13 cellular contexts compared by ENCODE assay signal in genomic region chr3:186417791-186418190, GRCh38. TPM values are rescaled to one million over a fixed set of nuclear protein-coding genes. Genes with fewer than 3 reads are reported as not detected.
A peak's percentile ranks its signal among the peaks of the same experiment; 100 is the strongest.
DNase-seq lines count a peak whose midpoint lies in the region; ATAC-seq and TF ChIP-seq lines count a peak whose summit lies in the region.
"Had no signal": no experiment of that assay in that cellular context is flagged by ENCODE, and none has a peak within 500 bp of the region (broad histone marks: within the 10 kb centered on the region; RNA-seq: fewer than 3 reads in every experiment).

No MANE protein-coding gene starts in this region.

- peak overlapping the region; percentile 27 for H3K4me2 ChIP-seq in HCT116 (ENCODE audit: low read length)

- TF ChIP-seq RAD21 in HCT116 (IDR thresholded peaks at IDR 0.05; ENCODE audit: low read depth): no peak

- BruUV-seq in HCT116 (replicated peaks; lab: Mats Ljungman, UMichigan): no TSS peak

- H3K4me3 Mint-ChIP-seq in activated T-helper 2 cell treated with anti-CD3 and anti-CD28 coated beads, Interferon-gamma antibody, Interleukin-2, Interleukin-4, amounts not matched to agents 10 μg/mL and 5 μg/mL and 100 μg/mL, durations not matched to agents 14 hours and 24 hours and 36 hours (ENCODE audit: low read depth): no peak overlapping the region
- H3K4me3 Mint-ChIP-seq: activated naive CD4-positive, alpha-beta T cell treated with anti-CD3 and anti-CD28 coated beads, Interleukin-2, amount 10 ng/mL, durations not matched to agents 7 days and 5 days; naive B cell; stimulated activated memory B cell treated with anti-CD40 and anti-IgM and Interleukin-4, amounts not matched to agents 10 μg/mL and 1 μg/mL and 100 μg/mL, for 72 hours had no signal

- H3K4me1 ChIP-seq in HCT116 (ENCODE audit: control insufficient read depth in 1 of 2, insufficient read depth in 2 of 2, low read length in 2 of 2): peaks cover 2 to 39% of the 10 kb centered on the region in 2 experiments; a peak in 3 of 4 replicates

- intact Hi-C loops in HCT116 (cut with micrococcal nuclease): no loop called here
- intact Hi-C loops in activated T-helper 2 cell treated with anti-CD3 and anti-CD28 coated beads, Interferon-gamma antibody, Interleukin-2, Interleukin-4, amounts not matched to agents 10 μg/mL and 5 μg/mL and 100 μg/mL, durations not matched to agents 14 hours and 24 hours and 36 hours (cut with micrococcal nuclease): loop anchor here (10.0 kb wide), 1 partner anchor 117 kb away; no protein-coding TSS in a partner anchor

- H3K9ac ChIP-seq in HCT116 (ENCODE audit: low read length): no peak overlapping the region

- H3K9me3 ChIP-seq in AG04450 (ENCODE audit: control insufficient read depth, insufficient read depth, low read length): no peaks in the 10 kb centered on the region
- H3K9me3 ChIP-seq in HCT116 (ENCODE audit: control insufficient read depth in 1 of 2, insufficient read depth in 1 of 2, low read depth in 1 of 2, low read length in 2 of 2): no peaks in the 10 kb centered on the region

- H3K36me3 ChIP-seq in HCT116 (ENCODE audit: control insufficient read depth in 1 of 2, insufficient read depth in 2 of 2, low read length in 2 of 2): no peaks in the 10 kb centered on the region

- DNase-seq in AG04450 (ENCODE audit: low read depth, low spot score) (peak; percentile 29), HCT116 (ENCODE audit: low read depth, low spot score) (no peak), astrocyte of the hippocampus (ENCODE audit: low read depth, low spot score) (peak; percentile 59), kidney glomerular epithelial cell (lab: John Stamatoyannopoulos, UW) (peak; percentile 57), NCI-H2029 treated with DMSO at 0.1 percent for 48 hours (lab: John Stamatoyannopoulos, UW) (no peak), GM10266 (ENCODE audit: extremely low spot score) (no peak), mesenteric fat pad (ENCODE audit: low spot score) (no peak)
- DNase-seq in activated T-helper 2 cell treated with anti-CD3 and anti-CD28 coated beads, Interferon-gamma antibody, Interleukin-2, Interleukin-4, amounts not matched to agents 10 μg/mL and 5 μg/mL and 100 μg/mL, durations not matched to agents 14 hours and 24 hours and 36 hours (ENCODE audit: low spot score): no peak
- DNase-seq: activated naive CD4-positive, alpha-beta T cell treated with anti-CD3 and anti-CD28 coated beads, Interleukin-2, amount 10 ng/mL, durations not matched to agents 7 days and 5 days; effector CD4-positive, alpha-beta T cell; naive B cell had no signal

- H3K4me3 ChIP-seq in AG04450 (ENCODE audit: low read depth, low read length): no peak overlapping the region
- no peak overlapping the region for H3K4me3 ChIP-seq in HCT116 (replicated peaks in 1 of 2; ENCODE audit: low read depth in 1 of 2, low read length in 2 of 2)

- CTCF ChIA-PET in AG04450 (lab: Charles Lee): no interaction called here
- CTCF ChIA-PET in HCT116 (lab: Charles Lee): no interaction called here

- H3K27ac Mint-ChIP-seq in activated T-helper 2 cell treated with anti-CD3 and anti-CD28 coated beads, Interferon-gamma antibody, Interleukin-2, Interleukin-4, amounts not matched to agents 10 μg/mL and 5 μg/mL and 100 μg/mL, durations not matched to agents 14 hours and 24 hours and 36 hours: no peak overlapping the region
- H3K27ac Mint-ChIP-seq: activated naive CD4-positive, alpha-beta T cell treated with anti-CD3 and anti-CD28 coated beads, Interleukin-2, amount 10 ng/mL, durations not matched to agents 7 days and 5 days; naive B cell had no signal

- H3K36me3 Mint-ChIP-seq in activated T-helper 2 cell treated with anti-CD3 and anti-CD28 coated beads, Interferon-gamma antibody, Interleukin-2, Interleukin-4, amounts not matched to agents 10 μg/mL and 5 μg/mL and 100 μg/mL, durations not matched to agents 14 hours and 24 hours and 36 hours (ENCODE audit: low read depth): no peaks in the 10 kb centered on the region
- H3K36me3 Mint-ChIP-seq: activated naive CD4-positive, alpha-beta T cell treated with anti-CD3 and anti-CD28 coated beads, Interleukin-2, amount 10 ng/mL, durations not matched to agents 7 days and 5 days; stimulated activated memory B cell treated with anti-CD40 and anti-IgM and Interleukin-4, amounts not matched to agents 10 μg/mL and 1 μg/mL and 100 μg/mL, for 72 hours had no signal

- no peaks in the 10 kb centered on the region for H3K79me2 ChIP-seq in HCT116 (ENCODE audit: insufficient read depth, low read length)

- peaks cover 10% of the 10 kb centered on the region for H3K27me3 Mint-ChIP-seq in activated T-helper 2 cell treated with anti-CD3 and anti-CD28 coated beads, Interferon-gamma antibody, Interleukin-2, Interleukin-4, amounts not matched to agents 10 μg/mL and 5 μg/mL and 100 μg/mL, durations not matched to agents 14 hours and 24 hours and 36 hours (ENCODE audit: low read depth)
- H3K27me3 Mint-ChIP-seq: stimulated activated memory B cell treated with anti-CD40 and anti-IgM and Interleukin-4, amounts not matched to agents 10 μg/mL and 1 μg/mL and 100 μg/mL, for 72 hours had no signal

- TF ChIP-seq CTCF in AG04450 (IDR thresholded peaks at IDR 0.05; ENCODE audit: low read depth, low read length) (no peak), HCT116 (IDR thresholded peaks at IDR 0.05 in 2 of 3, conservative IDR thresholded peaks at IDR 0.05 in 1 of 3; ENCODE audit: borderline replicate concordance in 1 of 3, insufficient read depth in 1 of 3, low read depth in 2 of 3, low read length in 2 of 3) (no peak), GM10266 (IDR thresholded peaks at IDR 0.05; ENCODE audit: control insufficient read depth, insufficient read depth, low read depth, missing control alignments) (no peak)

- no peaks in the 10 kb centered on the region for H3K9me2 ChIP-seq in HCT116 (ENCODE audit: insufficient read depth)

- no peaks in the 10 kb centered on the region for H3K9me3 Mint-ChIP-seq in activated T-helper 2 cell treated with anti-CD3 and anti-CD28 coated beads, Interferon-gamma antibody, Interleukin-2, Interleukin-4, amounts not matched to agents 10 μg/mL and 5 μg/mL and 100 μg/mL, durations not matched to agents 14 hours and 24 hours and 36 hours
- H3K9me3 Mint-ChIP-seq: activated naive CD4-positive, alpha-beta T cell treated with anti-CD3 and anti-CD28 coated beads, Interleukin-2, amount 10 ng/mL, durations not matched to agents 7 days and 5 days had no signal

- H3K4me1 Mint-ChIP-seq in activated T-helper 2 cell treated with anti-CD3 and anti-CD28 coated beads, Interferon-gamma antibody, Interleukin-2, Interleukin-4, amounts not matched to agents 10 μg/mL and 5 μg/mL and 100 μg/mL, durations not matched to agents 14 hours and 24 hours and 36 hours (ENCODE audit: low read depth): peaks cover 12% of the 10 kb centered on the region

- H2AFZ ChIP-seq in HCT116 (ENCODE audit: low read depth, low read length, poor library complexity, severe bottlenecking): no peak overlapping the region

- ATAC-seq in HCT116: peak; percentile 44; the same call in 1 of the 2 replicates
- ATAC-seq: stimulated activated memory B cell treated with anti-CD40 and anti-IgM and Interleukin-4, amounts not matched to agents 10 μg/mL and 1 μg/mL and 100 μg/mL, for 72 hours had no signal

- H3K27ac ChIP-seq in AG04450 (ENCODE audit: low read depth, low read length) (no peak overlapping the region), HCT116 (ENCODE audit: low read depth, low read length) (no peak overlapping the region)
- H3K27ac ChIP-seq: VCaP had no signal

- TF ChIP-seq POLR2A in HCT116 (IDR thresholded peaks at IDR 0.05; ENCODE audit: borderline replicate concordance, extremely low read depth, insufficient read depth, insufficient read length): no peak

- POLR2A ChIA-PET in AG04450 (lab: Yijun Ruan, JAX) (no interaction called here), HCT116 (lab: Charles Lee) (no interaction called here)

- RAD21 ChIA-PET in HCT116 (lab: Charles Lee; ENCODE audit: low non-redundant PET in 1 of 2, low total read pairs in 2 of 2, uncharacterized antibody in 2 of 2, unreplicated experiment in 2 of 2): no interaction called here

- H3K27me3 ChIP-seq in AG04450 (ENCODE audit: control insufficient read depth, insufficient read depth, low read length): peaks cover 4% of the 10 kb centered on the region
- no peaks in the 10 kb centered on the region; the same call in 1 of the 2 replicates for H3K27me3 ChIP-seq in HCT116 (ENCODE audit: insufficient read depth, low read length)

- H4K20me1 ChIP-seq in HCT116 (ENCODE audit: insufficient read depth): no peaks in the 10 kb centered on the region

TF ChIP-seq in HCT116, 20 proteins besides CTCF, POLR2A, EP300 and RAD21:
- TF ChIP-seq TCF7L2 (IDR thresholded peaks at IDR 0.05; ENCODE audit: borderline replicate concordance, extremely low read depth, insufficient read depth, insufficient read length) (no peak), FOSL1 (IDR thresholded peaks at IDR 0.05; ENCODE audit: low read depth) (peak; percentile 68), JUND (IDR thresholded peaks at IDR 0.05) (peak; percentile 59)

RNA-seq across cellular contexts. Expression of gene DGKG, which starts 55.8 kb away (rescaled TPM):
- polyA plus RNA-seq in AG04450 (2011; rRNA removed): 4.8 and 5.1 TPM in 2 replicates
- polyA minus RNA-seq in AG04450 (2011; rRNA and poly(A)+ RNA removed): 4.3 and 5.7 TPM in 2 replicates
- 4.8 TPM for total RNA-seq in HCT116 (2021; ENCODE audit: unreplicated experiment)
- polyA plus RNA-seq in HCT116 (2012): 3.1 and 4.0 TPM in 2 replicates
- 0.05 TPM in 2 replicates for total RNA-seq in activated T-helper 2 cell treated with anti-CD3 and anti-CD28 coated beads, Interferon-gamma antibody, Interleukin-2, Interleukin-4, amounts not matched to agents 10 μg/mL and 5 μg/mL and 100 μg/mL, durations not matched to agents 14 hours and 24 hours and 36 hours
- total RNA-seq in mesenteric fat pad: 1.7 TPM

Comparison
In these comparisons a context has a peak if more than half of its experiments do, and no peak if none do; other contexts are left out.
1. DNase-seq: peak in AG04450 (single experiment), astrocyte of the hippocampus (single experiment) and kidney glomerular epithelial cell (single experiment); none in HCT116 (single experiment), activated T-helper 2 cell treated with anti-CD3 and anti-CD28 coated beads, Interferon-gamma antibody, Interleukin-2, Interleukin-4, amounts not matched to agents 10 μg/mL and 5 μg/mL and 100 μg/mL, durations not matched to agents 14 hours and 24 hours and 36 hours (single experiment), NCI-H2029 treated with DMSO at 0.1 percent for 48 hours (single experiment), GM10266 (single experiment) and mesenteric fat pad (single experiment).